ENCODE assay signal across 18 cellular contexts in the genomic region with DNA sequence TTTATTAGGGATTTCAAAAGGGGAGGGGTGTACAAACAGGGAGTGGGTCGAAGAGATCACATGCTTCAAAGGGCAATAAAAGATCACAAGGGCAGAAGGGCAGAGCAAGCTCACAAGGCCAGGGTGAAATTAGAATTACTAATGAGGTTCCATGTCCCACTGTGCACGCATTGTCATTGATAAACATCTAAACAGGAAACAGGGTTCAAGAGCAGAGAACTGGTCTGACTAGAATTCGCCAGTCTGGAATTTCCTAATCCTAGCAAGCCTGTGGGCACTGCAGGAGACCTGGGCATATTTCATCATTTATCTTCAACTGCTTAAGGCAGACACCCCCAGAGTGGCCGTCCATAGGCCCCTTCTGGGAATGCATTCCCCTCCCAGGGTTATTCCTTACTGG.
DNase-seq lines count a peak whose midpoint lies in the region; ATAC-seq, FAIRE-seq and TF ChIP-seq lines count a peak whose summit lies in the region.
"Had no signal": no experiment of that assay in that cellular context is flagged by ENCODE, and none has a peak within 500 bp of the region (broad histone marks: within the 10 kb centered on the region; RNA-seq: fewer than 3 reads in every experiment).

No MANE protein-coding gene starts in this region.

- no peak overlapping the region for H3K14ac ChIP-seq in H1 (ENCODE audit: insufficient read length)

- no peaks in the 10 kb centered on the region; the same call in 1 of the 2 replicates for H3K23me2 ChIP-seq in H1 (ENCODE audit: low read depth, low read length)

- no peaks in the 10 kb centered on the region for H4K20me1 ChIP-seq in H1 (replicated peaks in 1 of 2; ENCODE audit: control insufficient read depth in 1 of 2, insufficient read depth in 2 of 2, low read length in 2 of 2)

- intact Hi-C loops in A673 (cut with micrococcal nuclease; ENCODE audit: unreplicated experiment) = no loop called here

- no peak overlapping the region for H3K4me2 ChIP-seq in H1 (ENCODE audit: insufficient read depth in 1 of 2, low read depth in 2 of 2, low read length in 2 of 2)
- H3K4me2 ChIP-seq: KMS-11 had no signal

- no peak overlapping the region for H2AFZ ChIP-seq in H1 (ENCODE audit: low read length)

- TF ChIP-seq POLR2A in H1 (IDR thresholded peaks at IDR 0.05; ENCODE audit: control extremely low read depth in 1 of 2, low read depth in 2 of 2, low read length in 2 of 2) (no peak), GM12891 (IDR thresholded peaks at IDR 0.05; ENCODE audit: low read depth, low read length) (no peak), GM18505 (IDR thresholded peaks at IDR 0.05; ENCODE audit: borderline replicate concordance, extremely low read depth, insufficient read depth, insufficient read length) (no peak)

- H2BK20ac ChIP-seq in H1 (ENCODE audit: low read length) = no peak overlapping the region

- no peak for TF ChIP-seq CTCF in H1 (IDR thresholded peaks at IDR 0.05; ENCODE audit: control extremely low read depth in 1 of 3, insufficient read depth in 1 of 3, low read depth in 1 of 3, low read length in 3 of 3)
- no peak for TF ChIP-seq CTCF in A673 (conservative IDR thresholded peaks at IDR 0.05; ENCODE audit: low read depth, low read length)

- H3K4me3 ChIP-seq in HUES6 (ENCODE audit: low read depth, low read length) = no peak overlapping the region
- no peak overlapping the region for H3K4me3 ChIP-seq in H1 (ENCODE audit: extremely low read depth in 1 of 4, insufficient read depth in 2 of 4, low read depth in 3 of 4, low read length in 4 of 4)
- no peak overlapping the region for H3K4me3 ChIP-seq in iPS DF 6.9 (ENCODE audit: low read length)
- no peak overlapping the region for H3K4me3 ChIP-seq in A673 (ENCODE audit: low read depth, low read length, poor library complexity, severe bottlenecking)

- DNase-seq in DMS53 treated with DMSO at 0.1 percent for 48 hours (lab: John Stamatoyannopoulos, UW; ENCODE audit: unreplicated experiment) (peak; percentile 16), H1 (ENCODE audit: low read depth in 1 of 2, low spot score in 2 of 2) (peak in 1 of 2 experiments; percentile 49), iPS DF 6.9 (ENCODE audit: low read depth, low spot score) (peak; percentile 25), GM12891 (ENCODE audit: insufficient read length, low spot score) (no peak), A673 (ENCODE audit: low spot score) (no peak)
- DNase-seq: 8988T; ACHN; C1 segment of cervical spinal cord; CD4-positive, alpha-beta T cell; DND-41; GF-D8 had no signal

- no peak overlapping the region for H2BK120ac ChIP-seq in H1 (replicated peaks; ENCODE audit: low read depth, low read length)

- no peak overlapping the region for H4K8ac ChIP-seq in H1 (ENCODE audit: extremely low read depth, insufficient read depth, low read length)

- peak in 1 of 2 experiments; percentile 74; a peak in 1 of 3 replicates for TF ChIP-seq EP300 in H1 (IDR thresholded peaks at IDR 0.05; ENCODE audit: borderline replicate concordance in 1 of 2, low read depth in 2 of 2, low read length in 2 of 2)

- H3K56ac ChIP-seq in H1 (replicated peaks; ENCODE audit: insufficient read length, low read depth, low read length) = no peak overlapping the region

- CTCF ChIA-PET in H1 (lab: Charles Lee; ENCODE audit: partially characterized antibody) = no interaction called here
- CTCF ChIA-PET in A673 (lab: Charles Lee) = no interaction called here

- H4K91ac ChIP-seq in H1 (replicated peaks; ENCODE audit: insufficient read length, low read length) = no peak overlapping the region

- H3K27me3 ChIP-seq in HUES6 (ENCODE audit: control insufficient read depth, insufficient read depth, low read length) = no peaks in the 10 kb centered on the region
- H3K27me3 ChIP-seq in H1 (replicated peaks in 1 of 4; ENCODE audit: control insufficient read depth in 3 of 4, extremely low read depth in 1 of 4, insufficient read depth in 3 of 4, low read length in 3 of 4) = no peaks in the 10 kb centered on the region
- no peaks in the 10 kb centered on the region for H3K27me3 ChIP-seq in iPS DF 6.9 (ENCODE audit: control insufficient read depth, insufficient read depth, low read length)
- H3K27me3 ChIP-seq in A673 (replicated peaks; ENCODE audit: insufficient read depth, low read depth, low read length, poor library complexity) = no peaks in the 10 kb centered on the region

- WGBS in H1 (ENCODE audit: extremely low coverage in 1 of 2, insufficient coverage in 1 of 2, insufficient read length in 1 of 2, insufficient replicate concordance in 2 of 2, low coverage in 1 of 2, low lambda C conversion rate in 2 of 2, missing lambda C conversion rate in 1 of 2), 2 experiments = 68% methylated on average over 4 of the region's 4 CpGs; no CpG with 5 or more reads in 1 of the 2 experiments
- WGBS in iPS DF 6.9 (ENCODE audit: insufficient coverage, insufficient read length) = no CpG with 5 or more reads among the region's 4 CpGs

- H3K36me3 ChIP-seq in HUES6 (ENCODE audit: control insufficient read depth, insufficient read depth, low read length) (no peaks in the 10 kb centered on the region), H1 (ENCODE audit: control insufficient read depth in 2 of 4, insufficient read depth in 4 of 4, low read length in 3 of 4) (no peaks in the 10 kb centered on the region; a peak in 1 of 8 replicates), iPS DF 6.9 (ENCODE audit: control insufficient read depth, insufficient read depth, low read length) (no peaks in the 10 kb centered on the region), A673 (ENCODE audit: insufficient read depth, low read length, poor library complexity, severe bottlenecking) (no peaks in the 10 kb centered on the region)

- TF ChIP-seq RAD21 in H1 (IDR thresholded peaks at IDR 0.05 in 1 of 2, conservative IDR thresholded peaks at IDR 0.05 in 1 of 2; ENCODE audit: low read depth in 2 of 2, low read length in 2 of 2) = no peak

- H3K18ac ChIP-seq in H1 (ENCODE audit: extremely low read depth, low read length) = no peak overlapping the region

- H3K79me2 ChIP-seq in H1 (ENCODE audit: control insufficient read depth in 1 of 2, insufficient read depth in 2 of 2, low read length in 2 of 2) = no peaks in the 10 kb centered on the region

- H3K27ac ChIP-seq in HUES6 (ENCODE audit: low read depth, low read length) (peak overlapping the region; percentile 53; the same call in 1 of the 2 replicates), H1 (ENCODE audit: low read depth, low read length) (no peak overlapping the region), iPS DF 6.9 (ENCODE audit: low read length) (no peak overlapping the region), A673 (ENCODE audit: low read depth, low read length, poor library complexity, severe bottlenecking) (no peak overlapping the region)
- H3K27ac ChIP-seq: KMS-11 had no signal

- POLR2A ChIA-PET in H1 (lab: Charles Lee; ENCODE audit: partially characterized antibody) (no interaction called here), A673 (lab: Charles Lee; ENCODE audit: low non-redundant PET) (no interaction called here)

- ATAC-seq in GM21423 (IDR thresholded peaks at IDR 0.05; ENCODE audit: unreplicated experiment) (no peak), GM18505 (IDR thresholded peaks at IDR 0.05; ENCODE audit: unreplicated experiment) (no peak)
- ATAC-seq: HCT116, HepG2 had no signal

- no peak overlapping the region for H3K23ac ChIP-seq in H1 (ENCODE audit: insufficient read length)

- no peak overlapping the region for H3K4ac ChIP-seq in H1 (replicated peaks; ENCODE audit: insufficient read length, low read depth, low read length)

- no peak overlapping the region for H2BK12ac ChIP-seq in H1 (ENCODE audit: low read depth, low read length)

- H3K9ac ChIP-seq in HUES6 (ENCODE audit: low read length) = no peak overlapping the region
- no peak overlapping the region; a peak in 2 of 7 replicates for H3K9ac ChIP-seq in H1 (replicated peaks in 1 of 4; ENCODE audit: extremely low read depth in 1 of 4, low read depth in 3 of 4, low read length in 3 of 4)
- H3K9ac ChIP-seq: KMS-11 had no signal

- H2BK15ac ChIP-seq in H1 (ENCODE audit: low read length) = no peak overlapping the region

- FAIRE-seq in H1 (lab: Jason Lieb, UNC) (peak; percentile 93), GM12891 (lab: Jason Lieb, UNC) (no peak)
- FAIRE-seq: GM18507, HepG2 had no signal

- no TSS peak for BruUV-seq in A673 (replicated peaks; lab: Mats Ljungman, UMichigan)

- H3K79me1 ChIP-seq in H1 (ENCODE audit: low read depth, low read length) = no peaks in the 10 kb centered on the region

- H3K4me1 ChIP-seq in HUES6 (ENCODE audit: control insufficient read depth, insufficient read depth, low read length) = no peaks in the 10 kb centered on the region; the same call in 1 of the 2 replicates
- H3K4me1 ChIP-seq in H1 (replicated peaks in 1 of 4; ENCODE audit: control insufficient read depth in 3 of 4, insufficient read depth in 4 of 4, low read length in 3 of 4) = 0 out of 7 replicates have a peak, but pooled peaks cover 0 to 2% (median 0%) of the 10 kb centered on the region in 4 experiments
- H3K4me1 ChIP-seq in iPS DF 6.9 (ENCODE audit: control insufficient read depth, insufficient read depth, low read length) = no peaks in the 10 kb centered on the region; the same call in 1 of the 2 replicates
- no peaks in the 10 kb centered on the region for H3K4me1 ChIP-seq in A673 (ENCODE audit: insufficient read depth, low read length, poor library complexity, severe bottlenecking)

- H2BK5ac ChIP-seq in H1 (ENCODE audit: low read depth, low read length) = peak overlapping the region; percentile 52; the same call in 1 of the 2 replicates

- peaks cover 34% of the 10 kb centered on the region for H3K9me3 ChIP-seq in HUES6 (ENCODE audit: control insufficient read depth, insufficient read depth, low read depth, low read length)
- peaks cover 4 to 10% of the 10 kb centered on the region in 2 experiments; a peak in 2 of 4 replicates for H3K9me3 ChIP-seq in H1 (ENCODE audit: insufficient read depth in 2 of 2, low read depth in 1 of 2, low read length in 1 of 2)
- H3K9me3 ChIP-seq in iPS DF 6.9 (ENCODE audit: control insufficient read depth, insufficient read depth, low read length) = no peaks in the 10 kb centered on the region; the same call in 1 of the 2 replicates
- peaks cover 3% of the 10 kb centered on the region for H3K9me3 ChIP-seq in A673 (ENCODE audit: low read depth, low read length, poor library complexity, severe bottlenecking)

- no peak overlapping the region for H4K5ac ChIP-seq in H1 (ENCODE audit: insufficient read length, low read depth, low read length)

- no peak overlapping the region for H2AK5ac ChIP-seq in H1 (ENCODE audit: low read depth, low read length)

TF ChIP-seq in H1, 55 proteins besides CTCF, POLR2A, EP300 and RAD21 (continues in another document):
- TF ChIP-seq KDM1A (IDR thresholded peaks at IDR 0.05; ENCODE audit: borderline replicate concordance, low read length) (0 out of 2 replicates have a peak, but pooled peaks have one; percentile 38), SP1 (IDR thresholded peaks at IDR 0.05; ENCODE audit: low read depth, low read length) (peak; percentile 77), NANOG (IDR thresholded peaks at IDR 0.05; ENCODE audit: insufficient read depth, low read depth, low read length, poor library complexity, severe bottlenecking) (peak; percentile 49)

TF ChIP-seq in GM12891, 5 proteins besides CTCF, POLR2A, EP300 and RAD21 (continues in another document):
- no peak for TF ChIP-seq SPI1 (IDR thresholded peaks at IDR 0.05; ENCODE audit: low read depth, low read length)
- no peak for TF ChIP-seq POLR2AphosphoS5 (IDR thresholded peaks at IDR 0.05; ENCODE audit: low read depth, low read length)
- TF ChIP-seq PAX5 (IDR thresholded peaks at IDR 0.05; ENCODE audit: insufficient read depth, low read length, severe bottlenecking) = no peak

Comparison
In these comparisons a context has a peak if more than half of its experiments do, and no peak if none do; other contexts are left out.
1. DNase-seq: peak in DMS53 treated with DMSO at 0.1 percent for 48 hours (single experiment) and iPS DF 6.9 (single experiment); none in GM12891 (single experiment) and A673 (single experiment).